ENCODE assay signal across 1 cellular context in genomic region chr12:93979189-93979588, GRCh38.
TF ChIP-seq lines count a peak whose summit lies in the region.

No MANE protein-coding gene starts in this region.

TF ChIP-seq in K562, 482 proteins besides CTCF, POLR2A, EP300 and RAD21 (continued from another document):
- TF ChIP-seq ZBTB43 (CRISPR knock-in tag; IDR thresholded peaks at IDR 0.05) (no peak), PML (IDR thresholded peaks at IDR 0.05; ENCODE audit: low read length) (no peak), ZNF79 (CRISPR knock-in tag; IDR thresholded peaks at IDR 0.05; ENCODE audit: low read depth) (no peak), SIRT6 (IDR thresholded peaks at IDR 0.05; ENCODE audit: low read depth, low read length) (no peak), NFE2 (IDR thresholded peaks at IDR 0.05; ENCODE audit: low read depth) (no peak), MIER1 (IDR thresholded peaks at IDR 0.05; ENCODE audit: low read depth) (no peak), TFAP4 (CRISPR knock-in tag; IDR thresholded peaks at IDR 0.05; ENCODE audit: borderline replicate concordance) (no peak), NFIC (IDR thresholded peaks at IDR 0.05) (no peak), ETV1 (tag; conservative IDR thresholded peaks at IDR 0.05; ENCODE audit: low read depth) (no peak), RFX1 (IDR thresholded peaks at IDR 0.05) (no peak), ARNT (IDR thresholded peaks at IDR 0.05) (0 out of 4 replicates have a peak, but pooled peaks of 1 of the 2 experiments have one; percentile 39), EGR1 (conservative IDR thresholded peaks at IDR 0.05) (no peak), CC2D1A (IDR thresholded peaks at IDR 0.05) (peak; percentile 48; the same call in 1 of the 2 replicates), POU5F1 (IDR thresholded peaks at IDR 0.05; ENCODE audit: borderline replicate concordance, low read depth, low read length, partially characterized antibody) (no peak), ZNF398 (CRISPR knock-in tag; IDR thresholded peaks at IDR 0.05) (no peak), ZNF232 (CRISPR knock-in tag; IDR thresholded peaks at IDR 0.05) (no peak), RB1 (IDR thresholded peaks at IDR 0.05; ENCODE audit: low read depth) (no peak), SMARCE1 (IDR thresholded peaks at IDR 0.05) (no peak), PKNOX1 (IDR thresholded peaks at IDR 0.05) (no peak; the same call in 1 of the 2 replicates), ZFP1 (CRISPR knock-in tag; IDR thresholded peaks at IDR 0.05) (no peak), SMAD3 (CRISPR knock-in tag; conservative IDR thresholded peaks at IDR 0.05) (no peak), TCF7L2 (IDR thresholded peaks at IDR 0.05; ENCODE audit: low read depth, low read length) (no peak), GTF2A2 (tag; IDR thresholded peaks at IDR 0.05) (no peak), JUND (IDR thresholded peaks at IDR 0.05; ENCODE audit: borderline replicate concordance, low read depth, low read length) (peak; percentile 19; the same call in 1 of the 2 replicates), JUND (tag; IDR thresholded peaks at IDR 0.05; ENCODE audit: borderline replicate concordance, low read depth, low read length) (no peak), ARID2 (IDR thresholded peaks at IDR 0.05) (0 out of 2 replicates have a peak, but pooled peaks have one; percentile 28), CXXC5 (CRISPR knock-in tag; IDR thresholded peaks at IDR 0.05) (no peak), ZNF274 (IDR thresholded peaks at IDR 0.05; ENCODE audit: borderline replicate concordance, low read depth, low read length) (no peak), GABPB2 (CRISPR knock-in tag; conservative IDR thresholded peaks at IDR 0.05) (no peak), SMC3 (conservative IDR thresholded peaks at IDR 0.05; ENCODE audit: insufficient read depth, low read depth, low read length) (peak; percentile 50; the same call in 1 of the 2 replicates), ZNF583 (CRISPR knock-in tag; IDR thresholded peaks at IDR 0.05) (no peak)
- TF ChIP-seq, protein P1, sequence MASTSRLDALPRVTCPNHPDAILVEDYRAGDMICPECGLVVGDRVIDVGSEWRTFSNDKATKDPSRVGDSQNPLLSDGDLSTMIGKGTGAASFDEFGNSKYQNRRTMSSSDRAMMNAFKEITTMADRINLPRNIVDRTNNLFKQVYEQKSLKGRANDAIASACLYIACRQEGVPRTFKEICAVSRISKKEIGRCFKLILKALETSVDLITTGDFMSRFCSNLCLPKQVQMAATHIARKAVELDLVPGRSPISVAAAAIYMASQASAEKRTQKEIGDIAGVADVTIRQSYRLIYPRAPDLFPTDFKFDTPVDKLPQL (IDR thresholded peaks at IDR 0.05; ENCODE audit: extremely low read depth, insufficient read length), result no peak
- TF ChIP-seq, protein P2, sequence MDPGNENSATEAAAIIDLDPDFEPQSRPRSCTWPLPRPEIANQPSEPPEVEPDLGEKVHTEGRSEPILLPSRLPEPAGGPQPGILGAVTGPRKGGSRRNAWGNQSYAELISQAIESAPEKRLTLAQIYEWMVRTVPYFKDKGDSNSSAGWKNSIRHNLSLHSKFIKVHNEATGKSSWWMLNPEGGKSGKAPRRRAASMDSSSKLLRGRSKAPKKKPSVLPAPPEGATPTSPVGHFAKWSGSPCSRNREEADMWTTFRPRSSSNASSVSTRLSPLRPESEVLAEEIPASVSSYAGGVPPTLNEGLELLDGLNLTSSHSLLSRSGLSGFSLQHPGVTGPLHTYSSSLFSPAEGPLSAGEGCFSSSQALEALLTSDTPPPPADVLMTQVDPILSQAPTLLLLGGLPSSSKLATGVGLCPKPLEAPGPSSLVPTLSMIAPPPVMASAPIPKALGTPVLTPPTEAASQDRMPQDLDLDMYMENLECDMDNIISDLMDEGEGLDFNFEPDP (CRISPR knock-in tag; IDR thresholded peaks at IDR 0.05), result no peak
- TF ChIP-seq, protein P3, sequence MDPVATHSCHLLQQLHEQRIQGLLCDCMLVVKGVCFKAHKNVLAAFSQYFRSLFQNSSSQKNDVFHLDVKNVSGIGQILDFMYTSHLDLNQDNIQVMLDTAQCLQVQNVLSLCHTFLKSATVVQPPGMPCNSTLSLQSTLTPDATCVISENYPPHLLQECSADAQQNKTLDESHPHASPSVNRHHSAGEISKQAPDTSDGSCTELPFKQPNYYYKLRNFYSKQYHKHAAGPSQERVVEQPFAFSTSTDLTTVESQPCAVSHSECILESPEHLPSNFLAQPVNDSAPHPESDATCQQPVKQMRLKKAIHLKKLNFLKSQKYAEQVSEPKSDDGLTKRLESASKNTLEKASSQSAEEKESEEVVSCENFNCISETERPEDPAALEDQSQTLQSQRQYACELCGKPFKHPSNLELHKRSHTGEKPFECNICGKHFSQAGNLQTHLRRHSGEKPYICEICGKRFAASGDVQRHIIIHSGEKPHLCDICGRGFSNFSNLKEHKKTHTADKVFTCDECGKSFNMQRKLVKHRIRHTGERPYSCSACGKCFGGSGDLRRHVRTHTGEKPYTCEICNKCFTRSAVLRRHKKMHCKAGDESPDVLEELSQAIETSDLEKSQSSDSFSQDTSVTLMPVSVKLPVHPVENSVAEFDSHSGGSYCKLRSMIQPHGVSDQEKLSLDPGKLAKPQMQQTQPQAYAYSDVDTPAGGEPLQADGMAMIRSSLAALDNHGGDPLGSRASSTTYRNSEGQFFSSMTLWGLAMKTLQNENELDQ (CRISPR knock-in tag; IDR thresholded peaks at IDR 0.05; ENCODE audit: borderline replicate concordance), result no peak
- TF ChIP-seq, protein P4, sequence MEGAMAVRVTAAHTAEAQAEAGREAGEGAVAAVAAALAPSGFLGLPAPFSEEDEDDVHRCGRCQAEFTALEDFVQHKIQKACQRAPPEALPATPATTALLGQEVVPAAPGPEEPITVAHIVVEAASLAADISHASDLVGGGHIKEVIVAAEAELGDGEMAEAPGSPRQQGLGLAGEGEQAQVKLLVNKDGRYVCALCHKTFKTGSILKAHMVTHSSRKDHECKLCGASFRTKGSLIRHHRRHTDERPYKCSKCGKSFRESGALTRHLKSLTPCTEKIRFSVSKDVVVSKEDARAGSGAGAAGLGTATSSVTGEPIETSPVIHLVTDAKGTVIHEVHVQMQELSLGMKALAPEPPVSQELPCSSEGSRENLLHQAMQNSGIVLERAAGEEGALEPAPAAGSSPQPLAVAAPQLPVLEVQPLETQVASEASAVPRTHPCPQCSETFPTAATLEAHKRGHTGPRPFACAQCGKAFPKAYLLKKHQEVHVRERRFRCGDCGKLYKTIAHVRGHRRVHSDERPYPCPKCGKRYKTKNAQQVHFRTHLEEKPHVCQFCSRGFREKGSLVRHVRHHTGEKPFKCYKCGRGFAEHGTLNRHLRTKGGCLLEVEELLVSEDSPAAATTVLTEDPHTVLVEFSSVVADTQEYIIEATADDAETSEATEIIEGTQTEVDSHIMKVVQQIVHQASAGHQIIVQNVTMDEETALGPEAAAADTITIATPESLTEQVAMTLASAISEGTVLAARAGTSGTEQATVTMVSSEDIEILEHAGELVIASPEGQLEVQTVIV (CRISPR knock-in tag; IDR thresholded peaks at IDR 0.05; ENCODE audit: borderline replicate concordance), result no peak
- TF ChIP-seq, protein P5, sequence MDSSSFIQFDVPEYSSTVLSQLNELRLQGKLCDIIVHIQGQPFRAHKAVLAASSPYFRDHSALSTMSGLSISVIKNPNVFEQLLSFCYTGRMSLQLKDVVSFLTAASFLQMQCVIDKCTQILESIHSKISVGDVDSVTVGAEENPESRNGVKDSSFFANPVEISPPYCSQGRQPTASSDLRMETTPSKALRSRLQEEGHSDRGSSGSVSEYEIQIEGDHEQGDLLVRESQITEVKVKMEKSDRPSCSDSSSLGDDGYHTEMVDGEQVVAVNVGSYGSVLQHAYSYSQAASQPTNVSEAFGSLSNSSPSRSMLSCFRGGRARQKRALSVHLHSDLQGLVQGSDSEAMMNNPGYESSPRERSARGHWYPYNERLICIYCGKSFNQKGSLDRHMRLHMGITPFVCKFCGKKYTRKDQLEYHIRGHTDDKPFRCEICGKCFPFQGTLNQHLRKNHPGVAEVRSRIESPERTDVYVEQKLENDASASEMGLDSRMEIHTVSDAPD (CRISPR knock-in tag; IDR thresholded peaks at IDR 0.05), result no peak
- TF ChIP-seq, protein P6, sequence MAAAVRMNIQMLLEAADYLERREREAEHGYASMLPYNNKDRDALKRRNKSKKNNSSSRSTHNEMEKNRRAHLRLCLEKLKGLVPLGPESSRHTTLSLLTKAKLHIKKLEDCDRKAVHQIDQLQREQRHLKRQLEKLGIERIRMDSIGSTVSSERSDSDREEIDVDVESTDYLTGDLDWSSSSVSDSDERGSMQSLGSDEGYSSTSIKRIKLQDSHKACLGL (CRISPR knock-in tag; IDR thresholded peaks at IDR 0.05; ENCODE audit: borderline replicate concordance, poor library complexity, severe bottlenecking), result no peak
- TF ChIP-seq, protein P7, sequence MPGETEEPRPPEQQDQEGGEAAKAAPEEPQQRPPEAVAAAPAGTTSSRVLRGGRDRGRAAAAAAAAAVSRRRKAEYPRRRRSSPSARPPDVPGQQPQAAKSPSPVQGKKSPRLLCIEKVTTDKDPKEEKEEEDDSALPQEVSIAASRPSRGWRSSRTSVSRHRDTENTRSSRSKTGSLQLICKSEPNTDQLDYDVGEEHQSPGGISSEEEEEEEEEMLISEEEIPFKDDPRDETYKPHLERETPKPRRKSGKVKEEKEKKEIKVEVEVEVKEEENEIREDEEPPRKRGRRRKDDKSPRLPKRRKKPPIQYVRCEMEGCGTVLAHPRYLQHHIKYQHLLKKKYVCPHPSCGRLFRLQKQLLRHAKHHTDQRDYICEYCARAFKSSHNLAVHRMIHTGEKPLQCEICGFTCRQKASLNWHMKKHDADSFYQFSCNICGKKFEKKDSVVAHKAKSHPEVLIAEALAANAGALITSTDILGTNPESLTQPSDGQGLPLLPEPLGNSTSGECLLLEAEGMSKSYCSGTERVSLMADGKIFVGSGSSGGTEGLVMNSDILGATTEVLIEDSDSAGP (CRISPR knock-in tag; IDR thresholded peaks at IDR 0.05), result no peak
